12 cellular contexts compared by ENCODE assay signal in the genomic region with DNA sequence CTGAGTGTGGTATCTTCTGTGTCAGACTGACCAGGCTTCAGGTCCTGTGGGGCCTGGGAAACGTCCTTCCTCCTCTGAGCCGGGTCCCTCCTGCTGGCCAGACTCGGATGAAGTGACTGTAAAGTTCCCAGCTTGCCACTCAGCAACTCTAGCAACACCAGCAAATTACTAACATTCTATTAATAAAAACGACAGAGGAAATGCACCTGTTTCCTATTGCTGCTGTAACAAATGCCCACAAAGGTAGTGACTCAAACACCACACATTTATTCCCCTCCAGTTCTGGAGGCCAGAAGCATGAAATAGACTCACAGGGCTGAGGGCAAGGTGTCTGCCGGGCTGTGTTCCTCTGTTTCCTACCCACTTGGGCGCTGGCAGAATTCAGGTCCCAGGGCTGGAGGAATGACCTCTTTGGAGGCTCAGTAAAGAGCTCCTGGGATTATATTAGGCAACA. TPM values are rescaled to one million over a fixed set of nuclear protein-coding genes. Genes with fewer than 3 reads are reported as not detected.
DNase-seq lines count a peak whose midpoint lies in the region; ATAC-seq and TF ChIP-seq lines count a peak whose summit lies in the region.
"Had no signal": no experiment of that assay in that cellular context is flagged by ENCODE, and none has a peak within 500 bp of the region (broad histone marks: within the 10 kb centered on the region; RNA-seq: fewer than 3 reads in every experiment).

No MANE protein-coding gene starts in this region.

- H3K4me3 Mint-ChIP-seq in WTC11: no peak overlapping the region
- no peak overlapping the region for H3K4me3 Mint-ChIP-seq in progenitor cell of endocrine pancreas (ENCODE audit: low read depth)
- H3K4me3 Mint-ChIP-seq: activated CD8-positive, alpha-beta memory T cell treated with anti-CD3 and anti-CD28 coated beads, Interleukin-2, amount 10 ng/mL, durations not matched to agents 7 days and 5 days had no signal

- H3K36me3 Mint-ChIP-seq in WTC11 (no peaks in the 10 kb centered on the region), progenitor cell of endocrine pancreas (ENCODE audit: insufficient read depth) (no peaks in the 10 kb centered on the region)
- H3K36me3 Mint-ChIP-seq: activated CD8-positive, alpha-beta memory T cell treated with anti-CD3 and anti-CD28 coated beads, Interleukin-2, amount 10 ng/mL, durations not matched to agents 7 days and 5 days had no signal

- H3K4me3 ChIP-seq in spleen: peak overlapping the region in 1 of 8 donors; percentile 5
- H3K4me3 ChIP-seq: dorsolateral prefrontal cortex, PC-9 had no signal

- CTCF ChIA-PET in WTC11 (lab: Charles Lee): interaction anchor here (3.5 kb wide), 1 partner anchor 23 kb away, joined by 13 read pairs; no protein-coding TSS in a partner anchor

- WGBS in spleen, 5 donors: 13 to 23% (median 13%) methylated on average over 6 of the region's 6 CpGs

- H3K27ac Mint-ChIP-seq in WTC11: no peak overlapping the region
- H3K27ac Mint-ChIP-seq in progenitor cell of endocrine pancreas: no peak overlapping the region
- H3K27ac Mint-ChIP-seq: activated CD8-positive, alpha-beta memory T cell treated with anti-CD3 and anti-CD28 coated beads, Interleukin-2, amount 10 ng/mL, durations not matched to agents 7 days and 5 days had no signal

- POLR2A ChIA-PET in WTC11 (lab: Charles Lee): interaction anchor here (0.6 kb wide), 1 partner anchor 804 kb away, joined by 5 read pairs; no protein-coding TSS in a partner anchor

- TF ChIP-seq CTCF in WTC11 (IDR thresholded peaks at IDR 0.05) (no peak), spleen (IDR thresholded peaks at IDR 0.05 in 8 of 11, conservative IDR thresholded peaks at IDR 0.05 in 3 of 11) (peak in 1 of 11 experiments; percentile 19), progenitor cell of endocrine pancreas (IDR thresholded peaks at IDR 0.05; ENCODE audit: unreplicated experiment) (no peak)

- H3K27me3 ChIP-seq in spleen (replicated peaks in 1 of 7): no peaks in the 10 kb centered on the region

- H3K27me3 Mint-ChIP-seq in WTC11 (ENCODE audit: low read depth): peaks cover 5% of the 10 kb centered on the region; the same call in 1 of the 2 replicates
- peaks cover 19% of the 10 kb centered on the region for H3K27me3 Mint-ChIP-seq in progenitor cell of endocrine pancreas

- H3K36me3 ChIP-seq in spleen: no peaks in the 10 kb centered on the region

- peak; percentile 39 for ATAC-seq in HG03159 (IDR thresholded peaks at IDR 0.05; ENCODE audit: unreplicated experiment)
- ATAC-seq in WTC11: no peak
- no peak for ATAC-seq in GM19452 (IDR thresholded peaks at IDR 0.05; ENCODE audit: unreplicated experiment)
- ATAC-seq in HG02884 (IDR thresholded peaks at IDR 0.05; ENCODE audit: unreplicated experiment): no peak
- ATAC-seq: activated CD8-positive, alpha-beta memory T cell treated with anti-CD3 and anti-CD28 coated beads, Interleukin-2, amount 10 ng/mL, durations not matched to agents 7 days and 5 days had no signal

- H3K4me1 Mint-ChIP-seq in WTC11 (peaks cover 26% of the 10 kb centered on the region), progenitor cell of endocrine pancreas (ENCODE audit: low read depth) (peaks cover 3% of the 10 kb centered on the region)

- no peaks in the 10 kb centered on the region for H3K9me3 Mint-ChIP-seq in WTC11
- no peaks in the 10 kb centered on the region for H3K9me3 Mint-ChIP-seq in progenitor cell of endocrine pancreas (ENCODE audit: low read depth)

- intact Hi-C loops in spleen (cut with DNase I; ENCODE audit: low total_unique reads): no loop called here

- DNase-seq in activated effector memory CD4-positive, alpha-beta T cell treated with anti-CD3 and anti-CD28 coated beads, Interleukin-2, amount 50 U/mL, for 16 hours: peak; percentile 52
- no peak for DNase-seq in activated effector memory CD4-positive, alpha-beta T cell treated with Interleukin-2 at 50 U/mL for 16 hours
- peak; percentile 7 for DNase-seq in WTC11 (ENCODE audit: low spot score)
- DNase-seq in spleen: peak; percentile 82
- DNase-seq in progenitor cell of endocrine pancreas (ENCODE audit: low spot score, unreplicated experiment): no peak
- DNase-seq: activated CD8-positive, alpha-beta memory T cell treated with anti-CD3 and anti-CD28 coated beads, Interleukin-2, amount 10 ng/mL, durations not matched to agents 7 days and 5 days; PC-9 had no signal

- no peak for TF ChIP-seq POLR2A in spleen (IDR thresholded peaks at IDR 0.05)

- H3K27ac ChIP-seq in spleen: peak overlapping the region in 7 of 8 donors; percentile 30 to 87 (median 71)
- H3K27ac ChIP-seq: dorsolateral prefrontal cortex, PC-9 had no signal

- H3K4me1 ChIP-seq in spleen: peaks cover 19 to 99% (median 68%) of the 10 kb centered on the region in 6 donors

- H3K9me3 ChIP-seq in spleen: no peaks in the 10 kb centered on the region

TF ChIP-seq in WTC11, 78 proteins besides CTCF, POLR2A, EP300 and RAD21 (continues in another document):
- TF ChIP-seq CREM (CRISPR knock-in tag; IDR thresholded peaks at IDR 0.05): no peak
- TF ChIP-seq, protein P1, sequence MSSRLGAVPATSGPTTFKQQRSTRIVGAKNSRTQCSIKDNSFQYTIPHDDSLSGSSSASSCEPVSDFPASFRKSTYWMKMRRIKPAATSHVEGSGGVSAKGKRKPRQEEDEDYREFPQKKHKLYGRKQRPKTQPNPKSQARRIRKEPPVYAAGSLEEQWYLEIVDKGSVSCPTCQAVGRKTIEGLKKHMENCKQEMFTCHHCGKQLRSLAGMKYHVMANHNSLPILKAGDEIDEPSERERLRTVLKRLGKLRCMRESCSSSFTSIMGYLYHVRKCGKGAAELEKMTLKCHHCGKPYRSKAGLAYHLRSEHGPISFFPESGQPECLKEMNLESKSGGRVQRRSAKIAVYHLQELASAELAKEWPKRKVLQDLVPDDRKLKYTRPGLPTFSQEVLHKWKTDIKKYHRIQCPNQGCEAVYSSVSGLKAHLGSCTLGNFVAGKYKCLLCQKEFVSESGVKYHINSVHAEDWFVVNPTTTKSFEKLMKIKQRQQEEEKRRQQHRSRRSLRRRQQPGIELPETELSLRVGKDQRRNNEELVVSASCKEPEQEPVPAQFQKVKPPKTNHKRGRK (CRISPR knock-in tag; IDR thresholded peaks at IDR 0.05; ENCODE audit: borderline replicate concordance): no peak
- TF ChIP-seq, protein P2, sequence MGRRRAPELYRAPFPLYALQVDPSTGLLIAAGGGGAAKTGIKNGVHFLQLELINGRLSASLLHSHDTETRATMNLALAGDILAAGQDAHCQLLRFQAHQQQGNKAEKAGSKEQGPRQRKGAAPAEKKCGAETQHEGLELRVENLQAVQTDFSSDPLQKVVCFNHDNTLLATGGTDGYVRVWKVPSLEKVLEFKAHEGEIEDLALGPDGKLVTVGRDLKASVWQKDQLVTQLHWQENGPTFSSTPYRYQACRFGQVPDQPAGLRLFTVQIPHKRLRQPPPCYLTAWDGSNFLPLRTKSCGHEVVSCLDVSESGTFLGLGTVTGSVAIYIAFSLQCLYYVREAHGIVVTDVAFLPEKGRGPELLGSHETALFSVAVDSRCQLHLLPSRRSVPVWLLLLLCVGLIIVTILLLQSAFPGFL (CRISPR knock-in tag; IDR thresholded peaks at IDR 0.05; ENCODE audit: borderline replicate concordance): no peak
- TF ChIP-seq RELA (CRISPR knock-in tag; IDR thresholded peaks at IDR 0.05; ENCODE audit: borderline replicate concordance): no peak
- TF ChIP-seq, protein P3, sequence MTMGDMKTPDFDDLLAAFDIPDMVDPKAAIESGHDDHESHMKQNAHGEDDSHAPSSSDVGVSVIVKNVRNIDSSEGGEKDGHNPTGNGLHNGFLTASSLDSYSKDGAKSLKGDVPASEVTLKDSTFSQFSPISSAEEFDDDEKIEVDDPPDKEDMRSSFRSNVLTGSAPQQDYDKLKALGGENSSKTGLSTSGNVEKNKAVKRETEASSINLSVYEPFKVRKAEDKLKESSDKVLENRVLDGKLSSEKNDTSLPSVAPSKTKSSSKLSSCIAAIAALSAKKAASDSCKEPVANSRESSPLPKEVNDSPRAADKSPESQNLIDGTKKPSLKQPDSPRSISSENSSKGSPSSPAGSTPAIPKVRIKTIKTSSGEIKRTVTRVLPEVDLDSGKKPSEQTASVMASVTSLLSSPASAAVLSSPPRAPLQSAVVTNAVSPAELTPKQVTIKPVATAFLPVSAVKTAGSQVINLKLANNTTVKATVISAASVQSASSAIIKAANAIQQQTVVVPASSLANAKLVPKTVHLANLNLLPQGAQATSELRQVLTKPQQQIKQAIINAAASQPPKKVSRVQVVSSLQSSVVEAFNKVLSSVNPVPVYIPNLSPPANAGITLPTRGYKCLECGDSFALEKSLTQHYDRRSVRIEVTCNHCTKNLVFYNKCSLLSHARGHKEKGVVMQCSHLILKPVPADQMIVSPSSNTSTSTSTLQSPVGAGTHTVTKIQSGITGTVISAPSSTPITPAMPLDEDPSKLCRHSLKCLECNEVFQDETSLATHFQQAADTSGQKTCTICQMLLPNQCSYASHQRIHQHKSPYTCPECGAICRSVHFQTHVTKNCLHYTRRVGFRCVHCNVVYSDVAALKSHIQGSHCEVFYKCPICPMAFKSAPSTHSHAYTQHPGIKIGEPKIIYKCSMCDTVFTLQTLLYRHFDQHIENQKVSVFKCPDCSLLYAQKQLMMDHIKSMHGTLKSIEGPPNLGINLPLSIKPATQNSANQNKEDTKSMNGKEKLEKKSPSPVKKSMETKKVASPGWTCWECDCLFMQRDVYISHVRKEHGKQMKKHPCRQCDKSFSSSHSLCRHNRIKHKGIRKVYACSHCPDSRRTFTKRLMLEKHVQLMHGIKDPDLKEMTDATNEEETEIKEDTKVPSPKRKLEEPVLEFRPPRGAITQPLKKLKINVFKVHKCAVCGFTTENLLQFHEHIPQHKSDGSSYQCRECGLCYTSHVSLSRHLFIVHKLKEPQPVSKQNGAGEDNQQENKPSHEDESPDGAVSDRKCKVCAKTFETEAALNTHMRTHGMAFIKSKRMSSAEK (CRISPR knock-in tag; IDR thresholded peaks at IDR 0.05; ENCODE audit: borderline replicate concordance): no peak

RNA-seq across cellular contexts. Expression of a gene that starts 48.8 kb away (rescaled TPM):
- total RNA-seq in WTC11 (2021) (0.70 to 2.6 TPM (median 2.4 TPM) in 3 replicates), spleen (under 1 TPM in 1 of 7 donors, not detected in 6; 0.26 TPM), progenitor cell of endocrine pancreas (not detected in 2 replicates)
- polyA plus RNA-seq in spleen: under 1 TPM in 2 of 3 donors, not detected in 1; 0.23 to 0.45 TPM
- total RNA-seq: activated CD8-positive, alpha-beta memory T cell treated with anti-CD3 and anti-CD28 coated beads, Interleukin-2, amount 10 ng/mL, durations not matched to agents 7 days and 5 days; PC-9 had no signal
- polyA plus RNA-seq: AG04450 had no signal

Comparison
In these comparisons a context has a peak if more than half of its experiments do, and no peak if none do; other contexts are left out.
1. DNase-seq: peak in activated effector memory CD4-positive, alpha-beta T cell treated with anti-CD3 and anti-CD28 coated beads, Interleukin-2, amount 50 U/mL, for 16 hours (single experiment), WTC11 (single experiment) and spleen (single experiment); none in activated effector memory CD4-positive, alpha-beta T cell treated with Interleukin-2 at 50 U/mL for 16 hours (single experiment) and progenitor cell of endocrine pancreas (single experiment).